10 cellular contexts compared by ENCODE assay signal in genomic region chr16:27341549-27341948, GRCh38.
"Had no signal": no experiment of that assay in that cellular context is flagged by ENCODE, and none has a peak within 500 bp of the region (broad histone marks: within the 10 kb centered on the region; RNA-seq: fewer than 3 reads in every experiment).

No MANE protein-coding gene starts in this region.

- H3K9me3 Mint-ChIP-seq: activated CD8-positive, alpha-beta T cell treated with anti-CD3 and anti-CD28 coated beads for 36 hours; activated T-helper 1 cell treated with anti-CD3 and anti-CD28 coated beads, Interleukin-12 subunit alpha, Interleukin-12 subunit beta, Interleukin-2, Interleukin-4 antibody, amounts not matched to agents 30 ng/mL and 10 ng/mL and 1 ng/mL, durations not matched to agents 14 hours and 24 hours and 36 hours had no signal

- H3K27me3 Mint-ChIP-seq: activated CD8-positive, alpha-beta T cell treated with anti-CD3 and anti-CD28 coated beads for 36 hours had no signal

- H3K27me3 ChIP-seq: uterus had no signal

- DNase-seq: activated CD8-positive, alpha-beta memory T cell treated with anti-CD3 and anti-CD28 coated beads, Interleukin-2, amount 50 U/mL, for 4 hours; activated CD8-positive, alpha-beta T cell treated with anti-CD3 and anti-CD28 coated beads for 36 hours; activated naive CD4-positive, alpha-beta T cell treated with Interleukin-2 at 50 U/mL for 16 hours; central memory CD4-positive, alpha-beta T cell; hippocampal formation; left ventricle myocardium superior; stimulated activated CD4-positive, alpha-beta T cell treated with anti-CD3 and anti-CD28 coated beads, Interleukin-4, amount 100 ng/mL, for 4 hours; uterus had no signal

- H3K4me3 Mint-ChIP-seq: activated CD8-positive, alpha-beta T cell treated with anti-CD3 and anti-CD28 coated beads for 36 hours; activated T-helper 1 cell treated with anti-CD3 and anti-CD28 coated beads, Interleukin-12 subunit alpha, Interleukin-12 subunit beta, Interleukin-2, Interleukin-4 antibody, amounts not matched to agents 30 ng/mL and 10 ng/mL and 1 ng/mL, durations not matched to agents 14 hours and 24 hours and 36 hours had no signal

- H3K4me1 ChIP-seq: uterus had no signal

- H3K27ac ChIP-seq: skin epidermis, uterus had no signal

- H3K36me3 ChIP-seq: uterus had no signal

- H3K4me3 ChIP-seq: skin epidermis, uterus had no signal

- ATAC-seq: activated CD8-positive, alpha-beta T cell treated with anti-CD3 and anti-CD28 coated beads for 36 hours; left ventricle myocardium superior had no signal

- H3K27ac Mint-ChIP-seq: activated CD8-positive, alpha-beta T cell treated with anti-CD3 and anti-CD28 coated beads for 36 hours had no signal

- H3K9me3 ChIP-seq: uterus had no signal
